Comparison of ENCODE assay signal across 1 cellular context in the genomic region with DNA sequence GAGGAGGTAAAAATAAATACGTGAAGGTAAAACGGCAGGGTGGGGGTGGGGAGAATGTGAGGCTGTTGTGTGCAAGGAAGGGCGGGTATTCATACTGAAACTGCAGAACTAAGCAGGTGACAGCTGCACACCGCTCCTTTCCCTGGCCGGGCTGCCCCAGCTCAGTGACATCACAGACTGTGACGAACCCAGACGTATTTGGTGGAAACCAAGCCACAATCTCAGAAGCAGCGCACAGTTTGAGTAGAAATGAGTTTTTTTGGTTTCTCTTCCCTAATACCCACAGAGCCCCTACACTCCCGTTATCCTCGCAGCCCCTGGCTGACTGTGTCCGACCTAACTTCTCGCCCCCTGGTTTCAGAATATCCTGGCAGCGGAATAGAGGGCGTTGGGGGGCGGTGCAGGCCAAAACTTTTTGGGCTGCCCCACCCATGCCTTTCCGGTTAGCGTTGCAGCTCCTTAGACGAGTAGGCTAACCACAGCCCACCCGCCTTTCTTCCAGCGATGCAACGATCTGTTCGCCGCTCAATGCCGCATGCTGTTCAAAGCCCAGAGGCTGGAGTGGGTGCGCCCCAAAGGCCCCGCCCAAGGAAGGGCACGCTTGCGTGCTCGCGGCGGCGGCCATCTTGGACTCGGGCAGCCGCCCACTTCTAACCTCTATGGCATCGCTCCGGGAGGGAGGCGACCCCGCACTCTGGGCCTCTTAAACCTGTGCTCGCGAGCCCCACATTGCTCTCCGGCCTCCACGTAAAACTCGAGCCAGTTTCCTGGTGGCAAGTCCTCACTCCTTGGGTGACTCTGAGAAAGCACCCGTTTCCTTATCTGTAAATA.
TF ChIP-seq lines count a peak whose summit lies in the region.

No MANE protein-coding gene starts in this region.

TF ChIP-seq in K562, 482 proteins besides CTCF, POLR2A, EP300 and RAD21 (continued from another document and continues in another):
- TF ChIP-seq, protein P1, sequence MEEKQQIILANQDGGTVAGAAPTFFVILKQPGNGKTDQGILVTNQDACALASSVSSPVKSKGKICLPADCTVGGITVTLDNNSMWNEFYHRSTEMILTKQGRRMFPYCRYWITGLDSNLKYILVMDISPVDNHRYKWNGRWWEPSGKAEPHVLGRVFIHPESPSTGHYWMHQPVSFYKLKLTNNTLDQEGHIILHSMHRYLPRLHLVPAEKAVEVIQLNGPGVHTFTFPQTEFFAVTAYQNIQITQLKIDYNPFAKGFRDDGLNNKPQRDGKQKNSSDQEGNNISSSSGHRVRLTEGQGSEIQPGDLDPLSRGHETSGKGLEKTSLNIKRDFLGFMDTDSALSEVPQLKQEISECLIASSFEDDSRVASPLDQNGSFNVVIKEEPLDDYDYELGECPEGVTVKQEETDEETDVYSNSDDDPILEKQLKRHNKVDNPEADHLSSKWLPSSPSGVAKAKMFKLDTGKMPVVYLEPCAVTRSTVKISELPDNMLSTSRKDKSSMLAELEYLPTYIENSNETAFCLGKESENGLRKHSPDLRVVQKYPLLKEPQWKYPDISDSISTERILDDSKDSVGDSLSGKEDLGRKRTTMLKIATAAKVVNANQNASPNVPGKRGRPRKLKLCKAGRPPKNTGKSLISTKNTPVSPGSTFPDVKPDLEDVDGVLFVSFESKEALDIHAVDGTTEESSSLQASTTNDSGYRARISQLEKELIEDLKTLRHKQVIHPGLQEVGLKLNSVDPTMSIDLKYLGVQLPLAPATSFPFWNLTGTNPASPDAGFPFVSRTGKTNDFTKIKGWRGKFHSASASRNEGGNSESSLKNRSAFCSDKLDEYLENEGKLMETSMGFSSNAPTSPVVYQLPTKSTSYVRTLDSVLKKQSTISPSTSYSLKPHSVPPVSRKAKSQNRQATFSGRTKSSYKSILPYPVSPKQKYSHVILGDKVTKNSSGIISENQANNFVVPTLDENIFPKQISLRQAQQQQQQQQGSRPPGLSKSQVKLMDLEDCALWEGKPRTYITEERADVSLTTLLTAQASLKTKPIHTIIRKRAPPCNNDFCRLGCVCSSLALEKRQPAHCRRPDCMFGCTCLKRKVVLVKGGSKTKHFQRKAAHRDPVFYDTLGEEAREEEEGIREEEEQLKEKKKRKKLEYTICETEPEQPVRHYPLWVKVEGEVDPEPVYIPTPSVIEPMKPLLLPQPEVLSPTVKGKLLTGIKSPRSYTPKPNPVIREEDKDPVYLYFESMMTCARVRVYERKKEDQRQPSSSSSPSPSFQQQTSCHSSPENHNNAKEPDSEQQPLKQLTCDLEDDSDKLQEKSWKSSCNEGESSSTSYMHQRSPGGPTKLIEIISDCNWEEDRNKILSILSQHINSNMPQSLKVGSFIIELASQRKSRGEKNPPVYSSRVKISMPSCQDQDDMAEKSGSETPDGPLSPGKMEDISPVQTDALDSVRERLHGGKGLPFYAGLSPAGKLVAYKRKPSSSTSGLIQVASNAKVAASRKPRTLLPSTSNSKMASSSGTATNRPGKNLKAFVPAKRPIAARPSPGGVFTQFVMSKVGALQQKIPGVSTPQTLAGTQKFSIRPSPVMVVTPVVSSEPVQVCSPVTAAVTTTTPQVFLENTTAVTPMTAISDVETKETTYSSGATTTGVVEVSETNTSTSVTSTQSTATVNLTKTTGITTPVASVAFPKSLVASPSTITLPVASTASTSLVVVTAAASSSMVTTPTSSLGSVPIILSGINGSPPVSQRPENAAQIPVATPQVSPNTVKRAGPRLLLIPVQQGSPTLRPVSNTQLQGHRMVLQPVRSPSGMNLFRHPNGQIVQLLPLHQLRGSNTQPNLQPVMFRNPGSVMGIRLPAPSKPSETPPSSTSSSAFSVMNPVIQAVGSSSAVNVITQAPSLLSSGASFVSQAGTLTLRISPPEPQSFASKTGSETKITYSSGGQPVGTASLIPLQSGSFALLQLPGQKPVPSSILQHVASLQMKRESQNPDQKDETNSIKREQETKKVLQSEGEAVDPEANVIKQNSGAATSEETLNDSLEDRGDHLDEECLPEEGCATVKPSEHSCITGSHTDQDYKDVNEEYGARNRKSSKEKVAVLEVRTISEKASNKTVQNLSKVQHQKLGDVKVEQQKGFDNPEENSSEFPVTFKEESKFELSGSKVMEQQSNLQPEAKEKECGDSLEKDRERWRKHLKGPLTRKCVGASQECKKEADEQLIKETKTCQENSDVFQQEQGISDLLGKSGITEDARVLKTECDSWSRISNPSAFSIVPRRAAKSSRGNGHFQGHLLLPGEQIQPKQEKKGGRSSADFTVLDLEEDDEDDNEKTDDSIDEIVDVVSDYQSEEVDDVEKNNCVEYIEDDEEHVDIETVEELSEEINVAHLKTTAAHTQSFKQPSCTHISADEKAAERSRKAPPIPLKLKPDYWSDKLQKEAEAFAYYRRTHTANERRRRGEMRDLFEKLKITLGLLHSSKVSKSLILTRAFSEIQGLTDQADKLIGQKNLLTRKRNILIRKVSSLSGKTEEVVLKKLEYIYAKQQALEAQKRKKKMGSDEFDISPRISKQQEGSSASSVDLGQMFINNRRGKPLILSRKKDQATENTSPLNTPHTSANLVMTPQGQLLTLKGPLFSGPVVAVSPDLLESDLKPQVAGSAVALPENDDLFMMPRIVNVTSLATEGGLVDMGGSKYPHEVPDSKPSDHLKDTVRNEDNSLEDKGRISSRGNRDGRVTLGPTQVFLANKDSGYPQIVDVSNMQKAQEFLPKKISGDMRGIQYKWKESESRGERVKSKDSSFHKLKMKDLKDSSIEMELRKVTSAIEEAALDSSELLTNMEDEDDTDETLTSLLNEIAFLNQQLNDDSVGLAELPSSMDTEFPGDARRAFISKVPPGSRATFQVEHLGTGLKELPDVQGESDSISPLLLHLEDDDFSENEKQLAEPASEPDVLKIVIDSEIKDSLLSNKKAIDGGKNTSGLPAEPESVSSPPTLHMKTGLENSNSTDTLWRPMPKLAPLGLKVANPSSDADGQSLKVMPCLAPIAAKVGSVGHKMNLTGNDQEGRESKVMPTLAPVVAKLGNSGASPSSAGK (IDR thresholded peaks at IDR 0.05) = peak; percentile 89
- TF ChIP-seq ZNF76 (CRISPR knock-in tag; IDR thresholded peaks at IDR 0.05; ENCODE audit: borderline replicate concordance) (0 out of 2 replicates have a peak, but pooled peaks have one; percentile 59), ZNF174 (CRISPR knock-in tag; IDR thresholded peaks at IDR 0.05) (no peak), ESRRA (IDR thresholded peaks at IDR 0.05; ENCODE audit: borderline replicate concordance, low read depth) (peak; percentile 63; the same call in 1 of the 2 replicates), GABPB1 (CRISPR knock-in tag; IDR thresholded peaks at IDR 0.05) (peak; percentile 82), ATF1 (CRISPR knock-in tag; IDR thresholded peaks at IDR 0.05) (no peak), ATF1 (tag; IDR thresholded peaks at IDR 0.05) (peak; percentile 93), MBD2 (IDR thresholded peaks at IDR 0.05; ENCODE audit: borderline replicate concordance, low read depth) (peak; percentile 40; the same call in 1 of the 2 replicates), PHB (CRISPR knock-in tag; IDR thresholded peaks at IDR 0.05) (peak; percentile 34; the same call in 1 of the 2 replicates), XRCC5 (IDR thresholded peaks at IDR 0.05; ENCODE audit: low read depth, low read length) (peak; percentile 59; the same call in 1 of the 2 replicates), ZBTB7A (IDR thresholded peaks at IDR 0.05; ENCODE audit: borderline replicate concordance, control insufficient read depth, low read depth, low read length) (peak; percentile 47; the same call in 1 of the 2 replicates), CREB1 (IDR thresholded peaks at IDR 0.05) (peak; percentile 78), CREB1 (CRISPR knock-in tag; IDR thresholded peaks at IDR 0.05) (peak; percentile 70), ERF (CRISPR knock-in tag; IDR thresholded peaks at IDR 0.05) (peak; percentile 23; the same call in 1 of the 2 replicates), ZNF444 (CRISPR knock-in tag; IDR thresholded peaks at IDR 0.05) (no peak), L3MBTL2 (IDR thresholded peaks at IDR 0.05) (peak; percentile 90), ZNF431 (CRISPR knock-in tag; IDR thresholded peaks at IDR 0.05) (peak; percentile 68; the same call in 1 of the 2 replicates), NONO (IDR thresholded peaks at IDR 0.05; ENCODE audit: low read depth in 2 of 2, low read length in 1 of 2) (0 out of 4 replicates have a peak, but pooled peaks of 1 of the 2 experiments have one; percentile 29), YBX1 (IDR thresholded peaks at IDR 0.05) (no peak), RUNX1 (IDR thresholded peaks at IDR 0.05; ENCODE audit: low read depth) (peak; percentile 42; the same call in 1 of the 2 replicates), E2F3 (CRISPR knock-in tag; IDR thresholded peaks at IDR 0.05) (peak; percentile 11; the same call in 1 of the 2 replicates), PML (IDR thresholded peaks at IDR 0.05; ENCODE audit: low read length) (peak; percentile 16; the same call in 1 of the 2 replicates)
- TF ChIP-seq, protein P2, sequence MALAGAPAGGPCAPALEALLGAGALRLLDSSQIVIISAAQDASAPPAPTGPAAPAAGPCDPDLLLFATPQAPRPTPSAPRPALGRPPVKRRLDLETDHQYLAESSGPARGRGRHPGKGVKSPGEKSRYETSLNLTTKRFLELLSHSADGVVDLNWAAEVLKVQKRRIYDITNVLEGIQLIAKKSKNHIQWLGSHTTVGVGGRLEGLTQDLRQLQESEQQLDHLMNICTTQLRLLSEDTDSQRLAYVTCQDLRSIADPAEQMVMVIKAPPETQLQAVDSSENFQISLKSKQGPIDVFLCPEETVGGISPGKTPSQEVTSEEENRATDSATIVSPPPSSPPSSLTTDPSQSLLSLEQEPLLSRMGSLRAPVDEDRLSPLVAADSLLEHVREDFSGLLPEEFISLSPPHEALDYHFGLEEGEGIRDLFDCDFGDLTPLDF (CRISPR knock-in tag; IDR thresholded peaks at IDR 0.05) = peak; percentile 89
- TF ChIP-seq, protein P3, sequence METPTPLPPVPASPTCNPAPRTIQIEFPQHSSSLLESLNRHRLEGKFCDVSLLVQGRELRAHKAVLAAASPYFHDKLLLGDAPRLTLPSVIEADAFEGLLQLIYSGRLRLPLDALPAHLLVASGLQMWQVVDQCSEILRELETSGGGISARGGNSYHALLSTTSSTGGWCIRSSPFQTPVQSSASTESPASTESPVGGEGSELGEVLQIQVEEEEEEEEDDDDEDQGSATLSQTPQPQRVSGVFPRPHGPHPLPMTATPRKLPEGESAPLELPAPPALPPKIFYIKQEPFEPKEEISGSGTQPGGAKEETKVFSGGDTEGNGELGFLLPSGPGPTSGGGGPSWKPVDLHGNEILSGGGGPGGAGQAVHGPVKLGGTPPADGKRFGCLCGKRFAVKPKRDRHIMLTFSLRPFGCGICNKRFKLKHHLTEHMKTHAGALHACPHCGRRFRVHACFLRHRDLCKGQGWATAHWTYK (CRISPR knock-in tag; IDR thresholded peaks at IDR 0.05) = 0 out of 2 replicates have a peak, but pooled peaks have one; percentile 32
- TF ChIP-seq, protein P4, sequence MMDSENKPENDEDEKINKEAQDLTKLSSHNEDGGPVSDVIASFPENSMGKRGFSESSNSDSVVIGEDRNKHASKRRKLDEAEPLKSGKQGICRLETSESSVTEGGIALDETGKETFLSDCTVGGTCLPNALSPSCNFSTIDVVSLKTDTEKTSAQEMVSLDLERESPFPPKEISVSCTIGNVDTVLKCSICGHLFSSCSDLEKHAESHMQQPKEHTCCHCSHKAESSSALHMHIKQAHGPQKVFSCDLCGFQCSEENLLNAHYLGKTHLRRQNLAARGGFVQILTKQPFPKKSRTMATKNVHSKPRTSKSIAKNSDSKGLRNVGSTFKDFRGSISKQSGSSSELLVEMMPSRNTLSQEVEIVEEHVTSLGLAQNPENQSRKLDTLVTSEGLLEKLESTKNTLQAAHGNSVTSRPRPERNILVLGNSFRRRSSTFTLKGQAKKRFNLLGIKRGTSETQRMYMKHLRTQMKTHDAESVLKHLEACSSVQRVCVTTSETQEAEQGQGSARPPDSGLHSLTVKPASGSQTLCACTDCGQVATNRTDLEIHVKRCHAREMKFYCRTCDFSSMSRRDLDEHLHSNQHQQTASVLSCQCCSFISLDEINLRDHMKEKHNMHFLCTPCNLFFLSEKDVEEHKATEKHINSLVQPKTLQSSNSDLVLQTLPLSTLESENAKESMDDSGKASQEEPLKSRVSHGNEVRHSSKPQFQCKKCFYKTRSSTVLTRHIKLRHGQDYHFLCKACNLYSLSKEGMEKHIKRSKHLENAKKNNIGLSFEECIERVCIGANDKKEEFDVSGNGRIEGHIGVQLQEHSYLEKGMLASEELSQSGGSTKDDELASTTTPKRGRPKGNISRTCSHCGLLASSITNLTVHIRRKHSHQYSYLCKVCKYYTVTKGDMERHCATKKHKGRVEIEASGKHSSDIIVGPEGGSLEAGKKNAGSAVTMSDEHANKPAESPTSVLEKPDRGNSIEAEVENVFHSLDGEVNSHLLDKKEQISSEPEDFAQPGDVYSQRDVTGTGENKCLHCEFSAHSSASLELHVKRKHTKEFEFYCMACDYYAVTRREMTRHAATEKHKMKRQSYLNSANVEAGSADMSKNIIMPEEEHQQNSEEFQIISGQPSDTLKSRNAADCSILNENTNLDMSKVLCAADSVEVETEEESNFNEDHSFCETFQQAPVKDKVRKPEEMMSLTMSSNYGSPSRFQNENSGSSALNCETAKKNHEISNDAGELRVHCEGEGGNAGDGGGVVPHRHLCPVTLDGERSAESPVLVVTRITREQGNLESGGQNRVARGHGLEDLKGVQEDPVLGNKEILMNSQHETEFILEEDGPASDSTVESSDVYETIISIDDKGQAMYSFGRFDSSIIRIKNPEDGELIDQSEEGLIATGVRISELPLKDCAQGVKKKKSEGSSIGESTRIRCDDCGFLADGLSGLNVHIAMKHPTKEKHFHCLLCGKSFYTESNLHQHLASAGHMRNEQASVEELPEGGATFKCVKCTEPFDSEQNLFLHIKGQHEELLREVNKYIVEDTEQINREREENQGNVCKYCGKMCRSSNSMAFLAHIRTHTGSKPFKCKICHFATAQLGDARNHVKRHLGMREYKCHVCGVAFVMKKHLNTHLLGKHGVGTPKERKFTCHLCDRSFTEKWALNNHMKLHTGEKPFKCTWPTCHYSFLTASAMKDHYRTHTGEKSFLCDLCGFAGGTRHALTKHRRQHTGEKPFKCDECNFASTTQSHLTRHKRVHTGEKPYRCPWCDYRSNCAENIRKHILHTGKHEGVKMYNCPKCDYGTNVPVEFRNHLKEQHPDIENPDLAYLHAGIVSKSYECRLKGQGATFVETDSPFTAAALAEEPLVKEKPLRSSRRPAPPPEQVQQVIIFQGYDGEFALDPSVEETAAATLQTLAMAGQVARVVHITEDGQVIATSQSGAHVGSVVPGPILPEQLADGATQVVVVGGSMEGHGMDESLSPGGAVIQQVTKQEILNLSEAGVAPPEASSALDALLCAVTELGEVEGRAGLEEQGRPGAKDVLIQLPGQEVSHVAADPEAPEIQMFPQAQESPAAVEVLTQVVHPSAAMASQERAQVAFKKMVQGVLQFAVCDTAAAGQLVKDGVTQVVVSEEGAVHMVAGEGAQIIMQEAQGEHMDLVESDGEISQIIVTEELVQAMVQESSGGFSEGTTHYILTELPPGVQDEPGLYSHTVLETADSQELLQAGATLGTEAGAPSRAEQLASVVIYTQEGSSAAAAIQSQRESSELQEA (IDR thresholded peaks at IDR 0.05; ENCODE audit: low read depth) = no peak
- TF ChIP-seq, protein P5, sequence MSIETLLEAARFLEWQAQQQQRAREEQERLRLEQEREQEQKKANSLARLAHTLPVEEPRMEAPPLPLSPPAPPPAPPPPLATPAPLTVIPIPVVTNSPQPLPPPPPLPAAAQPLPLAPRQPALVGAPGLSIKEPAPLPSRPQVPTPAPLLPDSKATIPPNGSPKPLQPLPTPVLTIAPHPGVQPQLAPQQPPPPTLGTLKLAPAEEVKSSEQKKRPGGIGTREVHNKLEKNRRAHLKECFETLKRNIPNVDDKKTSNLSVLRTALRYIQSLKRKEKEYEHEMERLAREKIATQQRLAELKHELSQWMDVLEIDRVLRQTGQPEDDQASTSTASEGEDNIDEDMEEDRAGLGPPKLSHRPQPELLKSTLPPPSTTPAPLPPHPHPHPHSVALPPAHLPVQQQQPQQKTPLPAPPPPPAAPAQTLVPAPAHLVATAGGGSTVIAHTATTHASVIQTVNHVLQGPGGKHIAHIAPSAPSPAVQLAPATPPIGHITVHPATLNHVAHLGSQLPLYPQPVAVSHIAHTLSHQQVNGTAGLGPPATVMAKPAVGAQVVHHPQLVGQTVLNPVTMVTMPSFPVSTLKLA (conservative IDR thresholded peaks at IDR 0.05) = peak; percentile 86 to 93
